Comparison of ENCODE assay signal across 9 cellular contexts in genomic region chr6:122838060-122838780, GRCh38. TPM values are rescaled to one million over a fixed set of nuclear protein-coding genes. Genes with fewer than 3 reads are reported as not detected.
DNase-seq lines count a peak whose midpoint lies in the region; ATAC-seq and TF ChIP-seq lines count a peak whose summit lies in the region.
"Had no signal": no experiment of that assay in that cellular context is flagged by ENCODE, and none has a peak within 500 bp of the region (broad histone marks: within the 10 kb centered on the region; RNA-seq: fewer than 3 reads in every experiment).

No MANE protein-coding gene starts in this region.

- H3K27me3 ChIP-seq in left ventricle myocardium inferior (ENCODE audit: low read depth) = peaks cover 23% of the 10 kb centered on the region
- H3K27me3 ChIP-seq in aorta (ENCODE audit: control insufficient read depth in 1 of 2, insufficient read depth in 2 of 2, low read length in 1 of 2) = no peaks in the 10 kb centered on the region

- ATAC-seq in left cardiac atrium = no peak
- ATAC-seq in aorta (ENCODE audit: low FRiP score) = no peak

- H3K36me3 ChIP-seq in left ventricle myocardium inferior = no peaks in the 10 kb centered on the region
- no peaks in the 10 kb centered on the region for H3K36me3 ChIP-seq in aorta (ENCODE audit: control insufficient read depth in 1 of 2, insufficient read depth in 2 of 2, low read length in 1 of 2)

- no peaks in the 10 kb centered on the region for H3K4me1 Mint-ChIP-seq in activated naive CD8-positive, alpha-beta T cell treated with anti-CD3 and anti-CD28 coated beads for 36 hours
- H3K4me1 Mint-ChIP-seq: activated CD4-positive, alpha-beta T cell treated with anti-CD3 and anti-CD28 coated beads, Interleukin-2, amount 10 ng/mL, durations not matched to agents 7 days and 5 days had no signal

- no peak overlapping the region for H3K4me3 Mint-ChIP-seq in activated naive CD8-positive, alpha-beta T cell treated with anti-CD3 and anti-CD28 coated beads for 36 hours
- H3K4me3 Mint-ChIP-seq: activated CD4-positive, alpha-beta T cell treated with anti-CD3 and anti-CD28 coated beads, Interleukin-2, amount 10 ng/mL, durations not matched to agents 7 days and 5 days had no signal

- intact Hi-C loops in left ventricle myocardium inferior (cut with micrococcal nuclease) (loop anchor here (5.0 kb wide), 2 partner anchors 91 to 106 kb away; no protein-coding TSS in a partner anchor), left cardiac atrium (cut with DNase I) (loop anchor here in 1 of 2 donors (5.0 kb wide), 1 partner anchor 96 kb away; no protein-coding TSS in a partner anchor), aorta (cut with DNase I) (loop anchor here in 1 of 2 donors (5.0 kb wide), 1 partner anchor 106 kb away; no protein-coding TSS in a partner anchor)

- WGBS in aorta, 2 donors = 62 to 70% methylated on average over 3 of the region's 3 CpGs

- H3K27ac ChIP-seq in left ventricle myocardium inferior (replicated peaks) = no peak overlapping the region
- H3K27ac ChIP-seq in aorta (ENCODE audit: low read depth in 1 of 2, low read length in 2 of 2) = no peak overlapping the region

- H3K9me3 Mint-ChIP-seq in activated naive CD8-positive, alpha-beta T cell treated with anti-CD3 and anti-CD28 coated beads for 36 hours = no peaks in the 10 kb centered on the region
- H3K9me3 Mint-ChIP-seq: activated CD4-positive, alpha-beta T cell treated with anti-CD3 and anti-CD28 coated beads, Interleukin-2, amount 10 ng/mL, durations not matched to agents 7 days and 5 days had no signal

- no peaks in the 10 kb centered on the region for H3K36me3 Mint-ChIP-seq in activated naive CD8-positive, alpha-beta T cell treated with anti-CD3 and anti-CD28 coated beads for 36 hours

- no peak overlapping the region for H3K4me3 ChIP-seq in left ventricle myocardium inferior
- H3K4me3 ChIP-seq in fibroblast of the aortic adventitia (ENCODE audit: low read depth, low read length) = no peak overlapping the region
- no peak overlapping the region for H3K4me3 ChIP-seq in aorta (ENCODE audit: low read length in 2 of 2)

- H3K9me3 ChIP-seq in left ventricle myocardium inferior (replicated peaks) (no peaks in the 10 kb centered on the region), aorta (ENCODE audit: control insufficient read depth, low read length) (no peaks in the 10 kb centered on the region)

- H3K4me1 ChIP-seq in left ventricle myocardium inferior (no peaks in the 10 kb centered on the region), aorta (ENCODE audit: control insufficient read depth in 1 of 2, insufficient read depth in 2 of 2, low read length in 2 of 2) (no peaks in the 10 kb centered on the region)

- no peak overlapping the region for H3K27ac Mint-ChIP-seq in activated naive CD8-positive, alpha-beta T cell treated with anti-CD3 and anti-CD28 coated beads for 36 hours
- H3K27ac Mint-ChIP-seq: activated CD4-positive, alpha-beta T cell treated with anti-CD3 and anti-CD28 coated beads, Interleukin-2, amount 10 ng/mL, durations not matched to agents 7 days and 5 days had no signal

- TF ChIP-seq CTCF in left ventricle myocardium inferior (IDR thresholded peaks at IDR 0.05; ENCODE audit: borderline replicate concordance) (peak; percentile 34), fibroblast of the aortic adventitia (IDR thresholded peaks at IDR 0.05; ENCODE audit: insufficient read depth, low read length) (peak; percentile 72)

- no peak for DNase-seq in left ventricle myocardium inferior
- no peak for DNase-seq in left cardiac atrium
- DNase-seq in RKO (ENCODE audit: low spot score) = peak; percentile 38
- DNase-seq in fibroblast of the aortic adventitia (ENCODE audit: low read depth) = peak; percentile 60
- DNase-seq in activated naive CD8-positive, alpha-beta T cell treated with anti-CD3 and anti-CD28 coated beads for 36 hours = no peak
- no peak for DNase-seq in aorta
- no peak for DNase-seq in C1 segment of cervical spinal cord (lab: John Stamatoyannopoulos, UW)
- DNase-seq in NCI-H2227 treated with DMSO at 0.1 percent for 48 hours (lab: John Stamatoyannopoulos, UW) = no peak
- DNase-seq: activated CD4-positive, alpha-beta T cell treated with anti-CD3 and anti-CD28 coated beads, Interleukin-2, amount 10 ng/mL, durations not matched to agents 7 days and 5 days had no signal

- H3K27me3 Mint-ChIP-seq in activated naive CD8-positive, alpha-beta T cell treated with anti-CD3 and anti-CD28 coated beads for 36 hours = peaks cover 9% of the 10 kb centered on the region

RNA-seq across cellular contexts. Expression of gene SMPDL3A, which starts 49.2 kb away (rescaled TPM):
- total RNA-seq in left ventricle myocardium inferior = 3.8 TPM
- total RNA-seq in left cardiac atrium = 1 to 10 TPM; 4.7 to 6.0 TPM
- 18.6 and 19.6 TPM in 2 replicates for total RNA-seq in fibroblast of the aortic adventitia (ENCODE audit: low replicate concordance)
- total RNA-seq in activated naive CD8-positive, alpha-beta T cell treated with anti-CD3 and anti-CD28 coated beads for 36 hours = under 1 TPM in 1 of 2 experiments, not detected in 1; 0.30 TPM
- total RNA-seq in aorta = 1 to 10 TPM; 3.9 to 8.5 TPM
- polyA plus RNA-seq in aorta = 10 to 100 TPM in 1 of 2 donors, 1 to 10 TPM in 1; 1.5 to 14.3 TPM

RNA-seq across cellular contexts. Expression of gene FABP7, which starts 58.7 kb away (rescaled TPM):
- total RNA-seq in left ventricle myocardium inferior (not detected), left cardiac atrium (under 1 TPM in 1 of 2 donors, not detected in 1; 0.21 TPM), fibroblast of the aortic adventitia (ENCODE audit: low replicate concordance) (not detected in 2 replicates), aorta (not detected)
- total RNA-seq in activated naive CD8-positive, alpha-beta T cell treated with anti-CD3 and anti-CD28 coated beads for 36 hours = not detected
- not detected for polyA plus RNA-seq in aorta
- total RNA-seq: activated CD4-positive, alpha-beta T cell treated with anti-CD3 and anti-CD28 coated beads, Interleukin-2, amount 10 ng/mL, durations not matched to agents 7 days and 5 days had no signal

Comparison
In these comparisons a context has a peak if more than half of its experiments do, and no peak if none do; other contexts are left out.
1. DNase-seq: peak in RKO (single experiment) and fibroblast of the aortic adventitia (single experiment); none in left ventricle myocardium inferior (single experiment), left cardiac atrium (single experiment), activated naive CD8-positive, alpha-beta T cell treated with anti-CD3 and anti-CD28 coated beads for 36 hours (single experiment), aorta (0 of 2), C1 segment of cervical spinal cord (0 of 14) and NCI-H2227 treated with DMSO at 0.1 percent for 48 hours (single experiment).